Comparison of ENCODE assay signal across 12 cellular contexts in the genomic region with DNA sequence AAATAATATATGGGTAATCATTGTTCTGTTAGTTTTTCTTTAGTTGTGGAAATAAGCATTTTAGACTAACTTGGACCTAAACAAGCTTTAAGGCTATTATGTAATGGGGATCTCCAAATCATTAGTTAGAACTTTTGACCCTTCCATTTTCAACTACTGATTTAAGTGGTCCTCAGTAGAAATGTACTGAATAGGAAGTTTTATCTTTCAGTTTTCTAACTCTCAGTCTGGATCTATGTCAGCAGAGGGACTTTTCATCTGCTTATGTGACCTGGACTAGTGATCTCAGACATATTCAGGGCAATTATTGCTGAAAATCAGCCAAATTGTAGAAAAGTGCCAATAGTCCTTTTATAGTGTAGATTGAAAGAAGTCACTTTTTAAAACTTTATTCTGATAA. TPM values are rescaled to one million over a fixed set of nuclear protein-coding genes. Genes with fewer than 3 reads are reported as not detected.
DNase-seq lines count a peak whose midpoint lies in the region; ATAC-seq, FAIRE-seq and TF ChIP-seq lines count a peak whose summit lies in the region.
"Had no signal": no experiment of that assay in that cellular context is flagged by ENCODE, and none has a peak within 500 bp of the region (broad histone marks: within the 10 kb centered on the region; RNA-seq: fewer than 3 reads in every experiment).

No MANE protein-coding gene starts in this region.

- H2AFZ ChIP-seq in GM12878 (ENCODE audit: control insufficient read depth, low read depth, low read length), result no peak overlapping the region

- TF ChIP-seq EP300 in GM12878 (IDR thresholded peaks at IDR 0.05; ENCODE audit: borderline replicate concordance in 1 of 2, control insufficient read depth in 1 of 2, low read depth in 2 of 2, low read length in 2 of 2), result peak; percentile 76 to 91; a peak in 3 of 4 replicates

- H3K4me1 ChIP-seq in GM12878 (ENCODE audit: control insufficient read depth, insufficient read depth, low read length), result peaks cover 29% of the 10 kb centered on the region
- no peaks in the 10 kb centered on the region for H3K4me1 ChIP-seq in gastrocnemius medialis

- no TSS peak for BruUV-seq in GM12878 (replicated peaks; lab: Mats Ljungman, UMichigan)

- peak overlapping the region; percentile 33; the same call in 1 of the 2 replicates for H3K9ac ChIP-seq in GM12878 (ENCODE audit: control insufficient read depth, insufficient read depth, low read length)

- ATAC-seq in GM18511 (IDR thresholded peaks at IDR 0.05; ENCODE audit: unreplicated experiment), result peak; percentile 70
- ATAC-seq in GM21367 (IDR thresholded peaks at IDR 0.05; ENCODE audit: unreplicated experiment), result peak; percentile 47
- ATAC-seq in HG03039 (IDR thresholded peaks at IDR 0.05; ENCODE audit: unreplicated experiment), result peak; percentile 54
- peak; percentile 86 for ATAC-seq in GM12878
- ATAC-seq in gastrocnemius medialis, result no peak
- ATAC-seq: esophagus mucosa had no signal

- peak; percentile 66 for DNase-seq in GM12878 (ENCODE audit: low read depth, low spot score)
- DNase-seq in foreskin melanocyte, result no peak
- DNase-seq in gastrocnemius medialis, result no peak
- no peak for DNase-seq in substantia nigra (lab: John Stamatoyannopoulos, UW)
- no peak for DNase-seq in kidney tubule cell (ENCODE audit: low spot score)
- DNase-seq: Calu3; stimulated activated CD4-positive, alpha-beta T cell treated with anti-CD3 and anti-CD28 coated beads, Interleukin-4, amount 100 ng/mL, for 24 hours had no signal

- RAD21 ChIA-PET in GM12878 (lab: Charles Lee; ENCODE audit: unreplicated experiment), result interaction anchor here (0.9 to 3.2 kb wide), 8 partner anchors 23 to 107 kb away, joined by 3 to 21 read pairs (median 4); a partner anchor contains a TSS

- H3K9me3 ChIP-seq in GM12878 (replicated peaks; ENCODE audit: control insufficient read depth, insufficient read depth, low read length) (no peaks in the 10 kb centered on the region), gastrocnemius medialis (no peaks in the 10 kb centered on the region)

- no peak for TF ChIP-seq POLR2A in GM12878 (IDR thresholded peaks at IDR 0.05; ENCODE audit: low read depth, low read length)
- TF ChIP-seq POLR2A in gastrocnemius medialis (IDR thresholded peaks at IDR 0.05), result no peak

- H3K4me2 ChIP-seq in GM12878 (ENCODE audit: control insufficient read depth, insufficient read depth), result peak overlapping the region; percentile 49

- no peaks in the 10 kb centered on the region for H4K20me1 ChIP-seq in GM12878 (ENCODE audit: control insufficient read depth, insufficient read depth)

- CTCF ChIA-PET in GM12878 (lab: Yijun Ruan, JAX), result interaction anchor here (0.9 to 2.3 kb wide), 6 partner anchors 15 to 35 kb away, joined by 3 to 6 read pairs (median 4); no protein-coding TSS in a partner anchor

- H3K27ac ChIP-seq in GM12878 (ENCODE audit: control insufficient read depth, insufficient read depth), result peak overlapping the region; percentile 92
- no peak overlapping the region for H3K27ac ChIP-seq in gastrocnemius medialis
- no peak overlapping the region for H3K27ac ChIP-seq in substantia nigra (ENCODE audit: low read depth, low read length, poor library complexity, severe bottlenecking)

- peak overlapping the region; percentile 33; the same call in 1 of the 2 replicates for H3K4me3 ChIP-seq in GM12878
- no peak overlapping the region for H3K4me3 ChIP-seq in gastrocnemius medialis

- no peak for TF ChIP-seq CTCF in GM12878 (IDR thresholded peaks at IDR 0.05 in 2 of 3, conservative IDR thresholded peaks at IDR 0.05 in 1 of 3; ENCODE audit: control insufficient read depth in 2 of 3, extremely low read depth in 1 of 3, insufficient read depth in 1 of 3, low read depth in 3 of 3, low read length in 3 of 3)
- TF ChIP-seq CTCF in gastrocnemius medialis (IDR thresholded peaks at IDR 0.05 in 4 of 5, conservative IDR thresholded peaks at IDR 0.05 in 1 of 5), result no peak

- H3K79me2 ChIP-seq in GM12878 (ENCODE audit: control insufficient read depth, insufficient read depth, low read length), result peaks cover 17% of the 10 kb centered on the region

- no peak for TF ChIP-seq RAD21 in GM12878 (IDR thresholded peaks at IDR 0.05; ENCODE audit: insufficient read depth, low read depth, low read length)

- intact Hi-C loops in GM12878 (cut with micrococcal nuclease; ENCODE audit: unreplicated experiment), result loop anchor here (2.0 kb wide), 4 partner anchors 26 to 104 kb away; a partner anchor contains a TSS
- intact Hi-C loops in gastrocnemius medialis (cut with DNase I; ENCODE audit: low total_unique reads), result no loop called here

- H3K27me3 ChIP-seq in GM12878 (replicated peaks in 1 of 2; ENCODE audit: control insufficient read depth in 2 of 2, insufficient read depth in 2 of 2, low read length in 1 of 2), result no peaks in the 10 kb centered on the region
- no peaks in the 10 kb centered on the region for H3K27me3 ChIP-seq in gastrocnemius medialis

- H3K36me3 ChIP-seq in GM12878 (ENCODE audit: control insufficient read depth in 2 of 2, insufficient read depth in 2 of 2, low read length in 1 of 2) (peaks cover under 1 to 42% of the 10 kb centered on the region in 2 experiments), gastrocnemius medialis (peaks cover 2 to 61% of the 10 kb centered on the region in 2 donors)

- in situ Hi-C loops in GM12878 (cut with MboI), result no loop called here
- in situ Hi-C loops in gastrocnemius medialis (cut with MboI; ENCODE audit: low sequenced_read_pairs in 4 of 4), result no loop called here

- peak; percentile 84 for FAIRE-seq in GM12878 (lab: Jason Lieb, UNC)
- FAIRE-seq: keratinocyte had no signal

- POLR2A ChIA-PET in GM12878 (lab: Charles Lee), result interaction anchor here (0.7 to 3.7 kb wide), 8 partner anchors 11 to 319 kb away, joined by 3 to 20 read pairs (median 4); a partner anchor contains a TSS

- SMC1A ChIA-PET in GM12878 (lab: Charles Lee; ENCODE audit: uncharacterized antibody, unreplicated experiment), result interaction anchor here (0.7 to 4.9 kb wide), 14 partner anchors 10 to 311 kb away, joined by 3 to 56 read pairs (median 6); a partner anchor contains a TSS

TF ChIP-seq in GM12878, 131 proteins besides CTCF, POLR2A, EP300 and RAD21 (continues in another document):
- TF ChIP-seq PAX5 (IDR thresholded peaks at IDR 0.05; ENCODE audit: borderline replicate concordance, low read depth, low read length) (no peak), CREB1 (IDR thresholded peaks at IDR 0.05; ENCODE audit: low read depth) (peak; percentile 32; the same call in 1 of the 2 replicates), ASH2L (IDR thresholded peaks at IDR 0.05; ENCODE audit: borderline replicate concordance, low read depth) (no peak)
- TF ChIP-seq, protein P1, sequence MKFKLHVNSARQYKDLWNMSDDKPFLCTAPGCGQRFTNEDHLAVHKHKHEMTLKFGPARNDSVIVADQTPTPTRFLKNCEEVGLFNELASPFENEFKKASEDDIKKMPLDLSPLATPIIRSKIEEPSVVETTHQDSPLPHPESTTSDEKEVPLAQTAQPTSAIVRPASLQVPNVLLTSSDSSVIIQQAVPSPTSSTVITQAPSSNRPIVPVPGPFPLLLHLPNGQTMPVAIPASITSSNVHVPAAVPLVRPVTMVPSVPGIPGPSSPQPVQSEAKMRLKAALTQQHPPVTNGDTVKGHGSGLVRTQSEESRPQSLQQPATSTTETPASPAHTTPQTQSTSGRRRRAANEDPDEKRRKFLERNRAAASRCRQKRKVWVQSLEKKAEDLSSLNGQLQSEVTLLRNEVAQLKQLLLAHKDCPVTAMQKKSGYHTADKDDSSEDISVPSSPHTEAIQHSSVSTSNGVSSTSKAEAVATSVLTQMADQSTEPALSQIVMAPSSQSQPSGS (IDR thresholded peaks at IDR 0.05; ENCODE audit: low read length), result peak; percentile 93

RNA-seq across cellular contexts. Expression of a gene that starts 56.0 kb away (rescaled TPM):
- total RNA-seq in GM12878 (2013; cell fraction: nucleolus; rRNA removed), result 20.8 and 22.8 TPM in 2 replicates
- total RNA-seq in GM12878 (2014; rRNA removed) (8.8 and 12.6 TPM in 2 replicates), GM12878 (2014; rRNA removed; fragmentation: Illumina TruSeq; extraction: Trizol) (17.9 and 18.5 TPM in 2 replicates), GM12878 (2021) (9.7 and 11.1 TPM in 2 replicates), gastrocnemius medialis (1 to 10 TPM in 3 of 4 donors, under 1 TPM in 1; 0.71 to 4.2 (median 1.6) TPM)
- 3.1 TPM for polyA plus RNA-seq in GM12878 (2011; ENCODE audit: low read depth)
- polyA plus RNA-seq in GM12878 (2011; rRNA removed) (7.0 and 11.1 TPM in 2 replicates), GM12878 (2014; fragmentation: Illumina TruSeq; extraction: Trizol) (17.1 and 21.0 TPM in 2 replicates), GM12878 (2014; fragmentation: Nextera tagmentation; extraction: Ambion mirVana) (10 to 100 TPM in 1 of 2 experiments, 1 to 10 TPM in 1; 8.2 to 10.7 TPM), GM12878 (2014; rRNA removed) (6.6 and 6.7 TPM in 2 replicates), GM12878 (2016; fragmentation: Nextera tagmentation; extraction: Ambion mirVana) (10 to 100 TPM; 11.2 to 11.9 TPM)
- 1.5 and 1.9 TPM in 2 replicates for polyA plus RNA-seq in GM12878 (2011; cell fraction: cytosol; rRNA removed)
- 6.6 and 7.8 TPM in 2 replicates for polyA plus RNA-seq in GM12878 (2011; cell fraction: nucleus; rRNA removed)
- 5.5 and 6.8 TPM in 2 replicates for polyA plus RNA-seq in GM12878 (2012)
- 2.4 and 3.1 TPM in 2 replicates for polyA minus RNA-seq in GM12878 (2011; rRNA and poly(A)+ RNA removed)
- polyA minus RNA-seq in GM12878 (2011; cell fraction: cytosol; rRNA and poly(A)+ RNA removed), result 1.7 and 2.7 TPM in 2 replicates
- polyA minus RNA-seq in GM12878 (2011; cell fraction: nucleus; rRNA and poly(A)+ RNA removed), result 2.9 and 3.9 TPM in 2 replicates

RNA-seq across cellular contexts. Expression of a gene that starts 56.2 kb away (rescaled TPM):
- 79.1 and 97.4 TPM in 2 replicates for total RNA-seq in GM12878 (2013; cell fraction: nucleolus; rRNA removed)
- 13.7 and 20.8 TPM in 2 replicates for total RNA-seq in GM12878 (2014; rRNA removed)
- 21.1 and 21.6 TPM in 2 replicates for total RNA-seq in GM12878 (2014; rRNA removed; fragmentation: Illumina TruSeq; extraction: Trizol)
- 13.9 and 16.9 TPM in 2 replicates for total RNA-seq in GM12878 (2021)
- polyA plus RNA-seq in GM12878 (2011; ENCODE audit: low read depth), result 3.1 TPM
- 25.1 and 43.8 TPM in 2 replicates for polyA plus RNA-seq in GM12878 (2011; rRNA removed)
- polyA plus RNA-seq in GM12878 (2011; cell fraction: cytosol; rRNA removed), result 4.9 and 6.2 TPM in 2 replicates
- 40.5 and 42.3 TPM in 2 replicates for polyA plus RNA-seq in GM12878 (2011; cell fraction: nucleus; rRNA removed)
- 7.2 and 10.6 TPM in 2 replicates for polyA plus RNA-seq in GM12878 (2012)
- polyA plus RNA-seq in GM12878 (2014; fragmentation: Illumina TruSeq; extraction: Trizol), result 26.6 and 36.5 TPM in 2 replicates
- 10 to 100 TPM; 17.1 to 22.3 TPM for polyA plus RNA-seq in GM12878 (2014; fragmentation: Nextera tagmentation; extraction: Ambion mirVana)
- polyA plus RNA-seq in GM12878 (2014; rRNA removed), result 15.0 and 24.4 TPM in 2 replicates
- 10 to 100 TPM; 18.9 to 23.3 TPM for polyA plus RNA-seq in GM12878 (2016; fragmentation: Nextera tagmentation; extraction: Ambion mirVana)
- 5.1 and 9.0 TPM in 2 replicates for polyA minus RNA-seq in GM12878 (2011; rRNA and poly(A)+ RNA removed)
- polyA minus RNA-seq in GM12878 (2011; cell fraction: cytosol; rRNA and poly(A)+ RNA removed), result 6.1 and 6.4 TPM in 2 replicates
- 10.6 and 14.3 TPM in 2 replicates for polyA minus RNA-seq in GM12878 (2011; cell fraction: nucleus; rRNA and poly(A)+ RNA removed)
- 10 to 100 TPM in 3 of 4 donors, 1 to 10 TPM in 1; 5.5 to 22.6 (median 10.6) TPM for total RNA-seq in gastrocnemius medialis

Comparison
In these comparisons a context has a peak if more than half of its experiments do, and no peak if none do; other contexts are left out.
1. ATAC-seq: peak in GM18511 (single experiment), GM21367 (single experiment), HG03039 (single experiment) and GM12878 (single experiment); none in gastrocnemius medialis (0 of 2).